In the genomic region with DNA sequence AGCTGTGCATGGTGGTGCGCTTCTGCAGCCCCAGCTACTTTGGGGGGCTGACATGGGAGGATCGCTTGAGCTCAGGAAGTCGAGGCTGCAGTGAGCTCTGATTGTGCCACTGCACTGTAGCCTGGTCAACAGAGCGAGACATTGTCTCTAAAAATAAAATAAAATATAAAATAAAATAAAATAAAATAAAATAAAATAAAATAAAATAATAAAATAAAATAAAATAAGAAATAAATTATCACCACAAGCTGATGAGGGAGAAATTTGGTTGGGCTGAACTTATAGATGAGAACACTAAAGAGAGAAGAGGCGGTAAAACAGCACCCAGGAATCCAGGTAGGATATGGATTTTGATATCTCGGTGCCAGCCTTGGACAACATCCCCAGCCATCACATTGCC, we compare ENCODE assay signal across 9 cellular contexts.
"Had no signal": no experiment of that assay in that cellular context is flagged by ENCODE, and none has a peak within 500 bp of the region (broad histone marks: within the 10 kb centered on the region; RNA-seq: fewer than 3 reads in every experiment).

No MANE protein-coding gene starts in this region.

- ATAC-seq: GM23338, HCT116 had no signal

- H3K4me3 ChIP-seq: GM23248, GM23338, HAP-1 had no signal

- H3K9ac ChIP-seq: GM23248 had no signal

- H3K4me3 Mint-ChIP-seq: GM23338, H9, HFFc6 had no signal

- DNase-seq: GM23248, GOT3, H7, H9, HCEC 1CT, HFFc6 had no signal

- H3K4me2 ChIP-seq: GM23338 had no signal

- H3K27ac ChIP-seq: GM23248 had no signal

- H2AFZ ChIP-seq: GM23248, GM23338 had no signal

- H3K36me3 ChIP-seq: HAP-1 had no signal

- H3K4me1 ChIP-seq: HAP-1 had no signal

- H3K27ac Mint-ChIP-seq: GM23338, H9, HFFc6 had no signal
